ENCODE assay signal across 1 cellular context in genomic region chr12:95726903-95727302, GRCh38.
A peak's percentile ranks its signal among the peaks of the same experiment; 100 is the strongest.
TF ChIP-seq lines count a peak whose summit lies in the region.

No MANE protein-coding gene starts in this region.

TF ChIP-seq in K562, 482 proteins besides CTCF, POLR2A, EP300 and RAD21 (continued from another document):
- TF ChIP-seq, protein P1, sequence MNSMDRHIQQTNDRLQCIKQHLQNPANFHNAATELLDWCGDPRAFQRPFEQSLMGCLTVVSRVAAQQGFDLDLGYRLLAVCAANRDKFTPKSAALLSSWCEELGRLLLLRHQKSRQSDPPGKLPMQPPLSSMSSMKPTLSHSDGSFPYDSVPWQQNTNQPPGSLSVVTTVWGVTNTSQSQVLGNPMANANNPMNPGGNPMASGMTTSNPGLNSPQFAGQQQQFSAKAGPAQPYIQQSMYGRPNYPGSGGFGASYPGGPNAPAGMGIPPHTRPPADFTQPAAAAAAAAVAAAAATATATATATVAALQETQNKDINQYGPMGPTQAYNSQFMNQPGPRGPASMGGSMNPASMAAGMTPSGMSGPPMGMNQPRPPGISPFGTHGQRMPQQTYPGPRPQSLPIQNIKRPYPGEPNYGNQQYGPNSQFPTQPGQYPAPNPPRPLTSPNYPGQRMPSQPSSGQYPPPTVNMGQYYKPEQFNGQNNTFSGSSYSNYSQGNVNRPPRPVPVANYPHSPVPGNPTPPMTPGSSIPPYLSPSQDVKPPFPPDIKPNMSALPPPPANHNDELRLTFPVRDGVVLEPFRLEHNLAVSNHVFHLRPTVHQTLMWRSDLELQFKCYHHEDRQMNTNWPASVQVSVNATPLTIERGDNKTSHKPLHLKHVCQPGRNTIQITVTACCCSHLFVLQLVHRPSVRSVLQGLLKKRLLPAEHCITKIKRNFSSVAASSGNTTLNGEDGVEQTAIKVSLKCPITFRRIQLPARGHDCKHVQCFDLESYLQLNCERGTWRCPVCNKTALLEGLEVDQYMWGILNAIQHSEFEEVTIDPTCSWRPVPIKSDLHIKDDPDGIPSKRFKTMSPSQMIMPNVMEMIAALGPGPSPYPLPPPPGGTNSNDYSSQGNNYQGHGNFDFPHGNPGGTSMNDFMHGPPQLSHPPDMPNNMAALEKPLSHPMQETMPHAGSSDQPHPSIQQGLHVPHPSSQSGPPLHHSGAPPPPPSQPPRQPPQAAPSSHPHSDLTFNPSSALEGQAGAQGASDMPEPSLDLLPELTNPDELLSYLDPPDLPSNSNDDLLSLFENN (IDR thresholded peaks at IDR 0.05; ENCODE audit: low read depth in 2 of 2, low read length in 2 of 2): no peak
- 0 out of 2 replicates have a peak, but pooled peaks have one; percentile 50 for TF ChIP-seq ZNF184 (CRISPR knock-in tag; IDR thresholded peaks at IDR 0.05)
- no peak for TF ChIP-seq ZBED1 (IDR thresholded peaks at IDR 0.05)
